ENCODE assay signal across 1 cellular context in the genomic region with DNA sequence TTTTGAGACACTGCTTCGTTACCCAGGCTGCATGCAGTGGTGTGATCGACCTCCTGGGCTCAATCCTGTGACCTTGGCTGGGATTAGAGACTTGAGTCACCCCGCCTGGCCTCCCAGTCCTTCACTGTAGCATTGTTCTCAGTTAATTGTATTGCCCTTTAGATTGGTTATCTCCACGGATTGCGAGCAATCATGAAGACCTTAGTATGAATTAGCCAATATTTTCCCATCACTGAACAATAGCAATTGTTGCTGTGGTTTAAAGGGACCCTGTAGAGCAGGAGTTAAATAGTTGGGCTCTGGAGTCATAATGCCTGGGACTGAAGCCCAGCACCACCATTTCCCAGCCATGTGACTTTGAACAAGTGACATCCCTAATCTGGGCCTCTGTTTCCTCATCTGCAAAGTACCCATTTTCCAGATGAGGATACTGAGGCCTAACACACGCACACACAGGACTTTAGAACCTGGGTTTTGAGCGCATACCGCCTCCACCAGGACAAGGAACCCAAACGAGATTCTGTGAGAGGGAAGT.
A peak's percentile ranks its signal among the peaks of the same experiment; 100 is the strongest.
TF ChIP-seq lines count a peak whose summit lies in the region.

No MANE protein-coding gene starts in this region.

TF ChIP-seq in HepG2, 621 proteins besides CTCF, POLR2A, EP300 and RAD21 (continues in another document):
- TF ChIP-seq ZNF556 (CRISPR knock-in tag; IDR thresholded peaks at IDR 0.05; ENCODE audit: borderline replicate concordance) (no peak), ZNF569 (CRISPR knock-in tag; IDR thresholded peaks at IDR 0.05; ENCODE audit: borderline replicate concordance) (no peak), ZNF503 (CRISPR knock-in tag; IDR thresholded peaks at IDR 0.05) (no peak), FOSL1 (CRISPR knock-in tag; IDR thresholded peaks at IDR 0.05; ENCODE audit: borderline replicate concordance) (0 out of 2 replicates have a peak, but pooled peaks have one; percentile 32), RXRA (CRISPR knock-in tag; IDR thresholded peaks at IDR 0.05) (peak; percentile 59; the same call in 1 of the 2 replicates), ZSCAN20 (CRISPR knock-in tag; IDR thresholded peaks at IDR 0.05; ENCODE audit: borderline replicate concordance) (no peak), SOX13 (IDR thresholded peaks at IDR 0.05) (peak; percentile 92), SOX13 (CRISPR knock-in tag; conservative IDR thresholded peaks at IDR 0.05 in 1 of 2, IDR thresholded peaks at IDR 0.05 in 1 of 2) (peak in 1 of 2 experiments; percentile 98; a peak in 2 of 4 replicates), CCAR2 (optimal IDR thresholded peaks at IDR 0.05; ENCODE audit: low read depth, low read length) (no peak), SNAI1 (CRISPR knock-in tag; IDR thresholded peaks at IDR 0.05; ENCODE audit: borderline replicate concordance) (no peak), ARID3A (IDR thresholded peaks at IDR 0.05; ENCODE audit: low read depth, low read length) (peak; percentile 48; the same call in 1 of the 2 replicates), CEBPB (IDR thresholded peaks at IDR 0.05; ENCODE audit: borderline replicate concordance, low read depth, low read length) (peak; percentile 53; the same call in 1 of the 2 replicates), THRA (CRISPR knock-in tag; IDR thresholded peaks at IDR 0.05; ENCODE audit: borderline replicate concordance) (peak; percentile 20; the same call in 1 of the 2 replicates), SOX5 (CRISPR knock-in tag; IDR thresholded peaks at IDR 0.05; ENCODE audit: borderline replicate concordance) (peak; percentile 93), CEBPG (CRISPR knock-in tag; IDR thresholded peaks at IDR 0.05) (peak; percentile 21; the same call in 1 of the 2 replicates), TBX3 (IDR thresholded peaks at IDR 0.05; ENCODE audit: borderline replicate concordance) (peak; percentile 55; the same call in 1 of the 2 replicates), NR2F1 (CRISPR knock-in tag; IDR thresholded peaks at IDR 0.05) (0 out of 4 replicates have a peak, but pooled peaks of 1 of the 2 experiments have one; percentile 27), ZNF446 (CRISPR knock-in tag; IDR thresholded peaks at IDR 0.05) (no peak), RCOR2 (CRISPR knock-in tag; IDR thresholded peaks at IDR 0.05) (peak; percentile 82), NR2F6 (IDR thresholded peaks at IDR 0.05) (peak; percentile 70; the same call in 1 of the 2 replicates), NR2F6 (CRISPR knock-in tag; IDR thresholded peaks at IDR 0.05) (peak; percentile 30; the same call in 1 of the 2 replicates), MAX (IDR thresholded peaks at IDR 0.05) (0 out of 2 replicates have a peak, but pooled peaks have one; percentile 13), ZNF251 (CRISPR knock-in tag; IDR thresholded peaks at IDR 0.05) (no peak), HDAC2 (CRISPR knock-in tag; IDR thresholded peaks at IDR 0.05) (0 out of 2 replicates have a peak, but pooled peaks have one; percentile 11), CBX1 (IDR thresholded peaks at IDR 0.05; ENCODE audit: low read depth) (no peak), HHEX (CRISPR knock-in tag; IDR thresholded peaks at IDR 0.05) (peak; percentile 95), ADNP (CRISPR knock-in tag; IDR thresholded peaks at IDR 0.05) (peak; percentile 73; the same call in 1 of the 2 replicates), RXRB (CRISPR knock-in tag; IDR thresholded peaks at IDR 0.05; ENCODE audit: borderline replicate concordance) (peak; percentile 31; the same call in 1 of the 2 replicates), BORCS8-MEF2B (CRISPR knock-in tag; IDR thresholded peaks at IDR 0.05) (no peak), ZMAT5 (CRISPR knock-in tag; IDR thresholded peaks at IDR 0.05; ENCODE audit: borderline replicate concordance, low read depth) (no peak), ZNF616 (CRISPR knock-in tag; IDR thresholded peaks at IDR 0.05; ENCODE audit: low read depth) (no peak), ZNF3 (CRISPR knock-in tag; IDR thresholded peaks at IDR 0.05) (0 out of 2 replicates have a peak, but pooled peaks have one; percentile 25), ZNF180 (CRISPR knock-in tag; IDR thresholded peaks at IDR 0.05; ENCODE audit: borderline replicate concordance, low read depth) (no peak), ZNF746 (CRISPR knock-in tag; IDR thresholded peaks at IDR 0.05) (no peak), TEAD3 (CRISPR knock-in tag; optimal IDR thresholded peaks at IDR 0.05; ENCODE audit: borderline replicate concordance) (peak; percentile 18), RAD51 (IDR thresholded peaks at IDR 0.05; ENCODE audit: borderline replicate concordance) (no peak)
- TF ChIP-seq, protein P1, sequence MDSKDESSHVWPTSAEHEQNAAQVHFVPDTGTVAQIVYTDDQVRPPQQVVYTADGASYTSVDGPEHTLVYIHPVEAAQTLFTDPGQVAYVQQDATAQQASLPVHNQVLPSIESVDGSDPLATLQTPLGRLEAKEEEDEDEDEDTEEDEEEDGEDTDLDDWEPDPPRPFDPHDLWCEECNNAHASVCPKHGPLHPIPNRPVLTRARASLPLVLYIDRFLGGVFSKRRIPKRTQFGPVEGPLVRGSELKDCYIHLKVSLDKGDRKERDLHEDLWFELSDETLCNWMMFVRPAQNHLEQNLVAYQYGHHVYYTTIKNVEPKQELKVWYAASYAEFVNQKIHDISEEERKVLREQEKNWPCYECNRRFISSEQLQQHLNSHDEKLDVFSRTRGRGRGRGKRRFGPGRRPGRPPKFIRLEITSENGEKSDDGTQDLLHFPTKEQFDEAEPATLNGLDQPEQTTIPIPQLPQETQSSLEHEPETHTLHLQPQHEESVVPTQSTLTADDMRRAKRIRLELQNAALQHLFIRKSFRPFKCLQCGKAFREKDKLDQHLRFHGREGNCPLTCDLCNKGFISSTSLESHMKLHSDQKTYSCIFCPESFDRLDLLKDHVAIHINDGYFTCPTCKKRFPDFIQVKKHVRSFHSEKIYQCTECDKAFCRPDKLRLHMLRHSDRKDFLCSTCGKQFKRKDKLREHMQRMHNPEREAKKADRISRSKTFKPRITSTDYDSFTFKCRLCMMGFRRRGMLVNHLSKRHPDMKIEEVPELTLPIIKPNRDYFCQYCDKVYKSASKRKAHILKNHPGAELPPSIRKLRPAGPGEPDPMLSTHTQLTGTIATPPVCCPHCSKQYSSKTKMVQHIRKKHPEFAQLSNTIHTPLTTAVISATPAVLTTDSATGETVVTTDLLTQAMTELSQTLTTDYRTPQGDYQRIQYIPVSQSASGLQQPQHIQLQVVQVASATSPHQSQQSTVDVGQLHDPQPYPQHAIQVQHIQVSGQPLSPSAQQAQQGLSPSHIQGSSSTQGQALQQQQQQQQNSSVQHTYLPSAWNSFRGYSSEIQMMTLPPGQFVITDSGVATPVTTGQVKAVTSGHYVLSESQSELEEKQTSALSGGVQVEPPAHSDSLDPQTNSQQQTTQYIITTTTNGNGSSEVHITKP (CRISPR knock-in tag; IDR thresholded peaks at IDR 0.05; ENCODE audit: low read depth) = no peak
- TF ChIP-seq, protein P2, sequence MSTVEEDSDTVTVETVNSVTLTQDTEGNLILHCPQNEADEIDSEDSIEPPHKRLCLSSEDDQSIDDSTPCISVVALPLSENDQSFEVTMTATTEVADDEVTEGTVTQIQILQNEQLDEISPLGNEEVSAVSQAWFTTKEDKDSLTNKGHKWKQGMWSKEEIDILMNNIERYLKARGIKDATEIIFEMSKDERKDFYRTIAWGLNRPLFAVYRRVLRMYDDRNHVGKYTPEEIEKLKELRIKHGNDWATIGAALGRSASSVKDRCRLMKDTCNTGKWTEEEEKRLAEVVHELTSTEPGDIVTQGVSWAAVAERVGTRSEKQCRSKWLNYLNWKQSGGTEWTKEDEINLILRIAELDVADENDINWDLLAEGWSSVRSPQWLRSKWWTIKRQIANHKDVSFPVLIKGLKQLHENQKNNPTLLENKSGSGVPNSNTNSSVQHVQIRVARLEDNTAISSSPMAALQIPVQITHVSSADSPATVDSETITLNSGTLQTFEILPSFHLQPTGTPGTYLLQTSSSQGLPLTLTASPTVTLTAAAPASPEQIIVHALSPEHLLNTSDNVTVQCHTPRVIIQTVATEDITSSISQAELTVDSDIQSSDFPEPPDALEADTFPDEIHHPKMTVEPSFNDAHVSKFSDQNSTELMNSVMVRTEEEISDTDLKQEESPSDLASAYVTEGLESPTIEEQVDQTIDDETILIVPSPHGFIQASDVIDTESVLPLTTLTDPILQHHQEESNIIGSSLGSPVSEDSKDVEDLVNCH (CRISPR knock-in tag; IDR thresholded peaks at IDR 0.05) = no peak
- TF ChIP-seq, protein P3, sequence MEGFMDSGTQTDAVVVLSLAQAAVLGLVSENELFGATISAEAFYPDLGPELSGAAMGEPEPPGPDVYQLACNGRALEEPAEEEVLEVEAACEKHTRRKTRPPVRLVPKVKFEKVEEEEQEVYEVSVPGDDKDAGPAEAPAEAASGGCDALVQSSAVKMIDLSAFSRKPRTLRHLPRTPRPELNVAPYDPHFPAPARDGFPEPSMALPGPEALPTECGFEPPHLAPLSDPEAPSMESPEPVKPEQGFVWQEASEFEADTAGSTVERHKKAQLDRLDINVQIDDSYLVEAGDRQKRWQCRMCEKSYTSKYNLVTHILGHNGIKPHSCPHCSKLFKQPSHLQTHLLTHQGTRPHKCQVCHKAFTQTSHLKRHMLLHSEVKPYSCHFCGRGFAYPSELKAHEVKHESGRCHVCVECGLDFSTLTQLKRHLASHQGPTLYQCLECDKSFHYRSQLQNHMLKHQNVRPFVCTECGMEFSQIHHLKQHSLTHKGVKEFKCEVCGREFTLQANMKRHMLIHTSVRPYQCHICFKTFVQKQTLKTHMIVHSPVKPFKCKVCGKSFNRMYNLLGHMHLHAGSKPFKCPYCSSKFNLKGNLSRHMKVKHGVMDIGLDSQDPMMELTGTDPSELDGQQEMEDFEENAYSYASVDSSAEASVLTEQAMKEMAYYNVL (CRISPR knock-in tag; IDR thresholded peaks at IDR 0.05; ENCODE audit: borderline replicate concordance) = 0 out of 2 replicates have a peak, but pooled peaks have one; percentile 12
- TF ChIP-seq, protein P4, sequence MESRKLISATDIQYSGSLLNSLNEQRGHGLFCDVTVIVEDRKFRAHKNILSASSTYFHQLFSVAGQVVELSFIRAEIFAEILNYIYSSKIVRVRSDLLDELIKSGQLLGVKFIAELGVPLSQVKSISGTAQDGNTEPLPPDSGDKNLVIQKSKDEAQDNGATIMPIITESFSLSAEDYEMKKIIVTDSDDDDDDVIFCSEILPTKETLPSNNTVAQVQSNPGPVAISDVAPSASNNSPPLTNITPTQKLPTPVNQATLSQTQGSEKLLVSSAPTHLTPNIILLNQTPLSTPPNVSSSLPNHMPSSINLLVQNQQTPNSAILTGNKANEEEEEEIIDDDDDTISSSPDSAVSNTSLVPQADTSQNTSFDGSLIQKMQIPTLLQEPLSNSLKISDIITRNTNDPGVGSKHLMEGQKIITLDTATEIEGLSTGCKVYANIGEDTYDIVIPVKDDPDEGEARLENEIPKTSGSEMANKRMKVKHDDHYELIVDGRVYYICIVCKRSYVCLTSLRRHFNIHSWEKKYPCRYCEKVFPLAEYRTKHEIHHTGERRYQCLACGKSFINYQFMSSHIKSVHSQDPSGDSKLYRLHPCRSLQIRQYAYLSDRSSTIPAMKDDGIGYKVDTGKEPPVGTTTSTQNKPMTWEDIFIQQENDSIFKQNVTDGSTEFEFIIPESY (CRISPR knock-in tag; IDR thresholded peaks at IDR 0.05) = peak; percentile 66; the same call in 1 of the 2 replicates
